ENCODE assay signal across 20 cellular contexts in the genomic region with DNA sequence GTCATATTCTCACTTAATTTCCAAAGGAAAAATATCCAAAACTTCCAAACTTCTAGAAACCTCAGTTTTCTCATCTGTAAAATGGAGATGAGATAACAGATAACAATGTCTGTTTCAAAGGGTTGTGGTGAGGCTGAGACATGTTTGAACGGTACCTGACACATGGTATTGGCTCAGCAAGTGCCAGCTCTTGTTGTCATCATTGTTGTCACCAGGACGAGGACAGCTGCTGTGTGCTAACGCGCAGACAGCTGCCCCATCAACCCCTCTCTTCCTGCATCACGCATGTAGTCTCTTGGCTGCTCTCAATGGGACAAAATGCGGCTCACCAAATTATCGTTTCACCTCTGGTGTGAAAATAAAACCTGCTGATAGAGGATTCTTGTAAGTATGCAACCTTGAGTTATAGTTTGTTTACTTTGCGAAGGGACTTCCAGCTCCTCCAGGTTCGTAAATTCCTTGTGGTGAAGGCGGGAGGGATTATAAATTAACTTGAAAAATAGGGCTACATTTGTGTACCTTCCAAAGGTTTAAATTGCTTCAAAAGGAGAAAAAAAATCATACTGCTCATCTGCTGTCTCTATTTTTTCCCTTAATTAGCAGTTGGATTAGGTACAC.
"Had no signal": no experiment of that assay in that cellular context is flagged by ENCODE, and none has a peak within 500 bp of the region (broad histone marks: within the 10 kb centered on the region; RNA-seq: fewer than 3 reads in every experiment).

No MANE protein-coding gene starts in this region.

- H3K27me3 ChIP-seq: adrenal gland, gastroesophageal sphincter, ovary, thyroid gland had no signal

- H3K4me3 Mint-ChIP-seq: activated CD4-positive, alpha-beta T cell treated with anti-CD3 and anti-CD28 coated beads, Interleukin-2, amount 10 ng/mL, durations not matched to agents 7 days and 5 days; activated naive CD4-positive, alpha-beta T cell treated with anti-CD3 and anti-CD28 coated beads, Interleukin-2, amount 50 U/mL, for 24 hours; activated T-cell treated with anti-CD3 and anti-CD28 coated beads, Interleukin-2, amount 50 U/mL, for 72 hours; memory B cell; naive B cell; T-helper 1 cell treated with Interleukin-12 subunit alpha and Interleukin-12 subunit beta and Interleukin-4 antibody, amounts not matched to agents 30 μg/mL and 1 μg/mL, for 36 hours had no signal

- H3K27ac Mint-ChIP-seq: activated CD4-positive, alpha-beta T cell treated with anti-CD3 and anti-CD28 coated beads, Interleukin-2, amount 10 ng/mL, durations not matched to agents 7 days and 5 days; activated naive CD4-positive, alpha-beta T cell treated with anti-CD3 and anti-CD28 coated beads, Interleukin-2, amount 50 U/mL, for 24 hours; activated T-cell treated with anti-CD3 and anti-CD28 coated beads, Interleukin-2, amount 50 U/mL, for 72 hours; memory B cell; T-helper 1 cell treated with Interleukin-12 subunit alpha and Interleukin-12 subunit beta and Interleukin-4 antibody, amounts not matched to agents 30 μg/mL and 1 μg/mL, for 36 hours had no signal

- H3K4me1 ChIP-seq: adrenal gland, gastroesophageal sphincter, heart left ventricle, thyroid gland had no signal

- H3K4me1 Mint-ChIP-seq: activated CD4-positive, alpha-beta T cell treated with anti-CD3 and anti-CD28 coated beads, Interleukin-2, amount 10 ng/mL, durations not matched to agents 7 days and 5 days; activated naive CD4-positive, alpha-beta T cell treated with anti-CD3 and anti-CD28 coated beads, Interleukin-2, amount 50 U/mL, for 24 hours; memory B cell; naive B cell had no signal

- H3K27me3 Mint-ChIP-seq: activated CD4-positive, alpha-beta T cell treated with anti-CD3 and anti-CD28 coated beads, Interleukin-2, amount 10 ng/mL, durations not matched to agents 7 days and 5 days; activated naive CD4-positive, alpha-beta T cell treated with anti-CD3 and anti-CD28 coated beads, Interleukin-2, amount 50 U/mL, for 24 hours; naive B cell had no signal

- ATAC-seq: activated CD4-positive, CD25-positive, alpha-beta regulatory T cell treated with anti-CD3 and anti-CD28 coated beads, Interleukin-2, amount 50 U/mL, for 24 hours; activated T-cell treated with anti-CD3 and anti-CD28 coated beads, Interleukin-2, amount 50 U/mL, for 72 hours; esophagus mucosa; gastroesophageal sphincter; mucosa of descending colon had no signal

- H3K9me3 Mint-ChIP-seq: activated CD4-positive, alpha-beta T cell treated with anti-CD3 and anti-CD28 coated beads, Interleukin-2, amount 10 ng/mL, durations not matched to agents 7 days and 5 days; activated naive CD4-positive, alpha-beta T cell treated with anti-CD3 and anti-CD28 coated beads, Interleukin-2, amount 50 U/mL, for 24 hours; activated T-cell treated with anti-CD3 and anti-CD28 coated beads, Interleukin-2, amount 50 U/mL, for 72 hours; naive B cell; T-helper 1 cell treated with Interleukin-12 subunit alpha and Interleukin-12 subunit beta and Interleukin-4 antibody, amounts not matched to agents 30 μg/mL and 1 μg/mL, for 36 hours had no signal

- H3K36me3 Mint-ChIP-seq: activated naive CD4-positive, alpha-beta T cell treated with anti-CD3 and anti-CD28 coated beads, Interleukin-2, amount 50 U/mL, for 24 hours; memory B cell; naive B cell had no signal

- H3K9me3 ChIP-seq: adrenal gland, gastroesophageal sphincter, heart left ventricle, mucosa of descending colon, ovary, thyroid gland had no signal

- DNase-seq: activated CD4-positive, alpha-beta T cell treated with anti-CD3 and anti-CD28 coated beads, Interleukin-2, amount 10 ng/mL, durations not matched to agents 7 days and 5 days; activated CD8-positive, alpha-beta memory T cell treated with anti-CD3 and anti-CD28 coated beads for 24 hours; activated effector memory CD4-positive, alpha-beta T cell treated with anti-CD3 and anti-CD28 coated beads, Interleukin-2, amount 50 U/mL, for 16 hours; activated T-cell treated with anti-CD3 and anti-CD28 coated beads, Interleukin-2, amount 50 U/mL, for 72 hours; adrenal gland; effector CD8-positive, alpha-beta T cell; heart left ventricle; mucosa of descending colon; naive B cell; ovary; stimulated activated CD4-positive, alpha-beta T cell treated with anti-CD3 and anti-CD28 coated beads, Interleukin-12 subunit alpha, Interleukin-12 subunit beta, amount 100 ng/mL, for 4 hours; stimulated activated CD4-positive, alpha-beta T cell treated with anti-CD3 and anti-CD28 coated beads, Interleukin-1b, Interleukin-23, amount 100 ng/mL, for 48 hours; stimulated activated naive CD4-positive, alpha-beta T cell treated with Interleukin-2 at 50 U/mL for 16 hours; thyroid gland had no signal

- H3K4me3 ChIP-seq: adrenal gland, gastroesophageal sphincter, heart left ventricle, mucosa of descending colon, ovary, thyroid gland had no signal

- H3K27ac ChIP-seq: adrenal gland, gastroesophageal sphincter, heart left ventricle, ovary, thyroid gland had no signal

- H3K36me3 ChIP-seq: adrenal gland, gastroesophageal sphincter, heart left ventricle, ovary, thyroid gland had no signal
